In the genomic region with DNA sequence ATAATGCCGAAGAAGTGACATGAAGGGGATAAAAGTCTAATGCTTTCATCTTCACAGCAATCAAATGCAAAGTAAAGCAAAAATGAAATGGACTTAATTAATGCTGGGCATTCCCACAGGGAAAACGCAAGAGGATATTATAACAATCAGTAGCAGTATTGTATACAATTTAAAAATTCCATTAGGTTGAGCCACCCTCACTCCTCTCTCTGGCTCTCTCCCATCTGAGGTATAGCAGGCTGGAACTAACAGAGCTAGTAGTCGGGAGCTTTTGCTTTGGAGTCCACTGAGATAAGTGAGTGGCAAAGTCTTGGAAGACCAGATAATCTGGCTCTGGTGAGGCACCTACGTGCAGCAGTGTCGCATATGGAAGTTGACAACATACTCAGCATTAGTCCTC, we compare ENCODE assay signal across 18 cellular contexts.
"Had no signal": no experiment of that assay in that cellular context is flagged by ENCODE, and none has a peak within 500 bp of the region (broad histone marks: within the 10 kb centered on the region; RNA-seq: fewer than 3 reads in every experiment).

No MANE protein-coding gene starts in this region.

- H3K36me3 ChIP-seq: transverse colon had no signal

- H3K4me1 ChIP-seq: prostate gland, right atrium auricular region, suprapubic skin had no signal

- DNase-seq: activated CD4-positive, alpha-beta T cell treated with anti-CD3 and anti-CD28 coated beads for 1 hour; activated CD4-positive, alpha-beta T cell treated with anti-CD3 and anti-CD28 coated beads, Interleukin-2, amount 50 U/mL, for 4 hours; activated gamma-delta T cell; activated T-cell treated with anti-CD3 and anti-CD28 coated beads, Interleukin-2, amount 50 U/mL, for 72 hours; effector CD4-positive, alpha-beta T cell; midbrain; nephron progenitor cell; occipital lobe; stimulated activated CD4-positive, alpha-beta T cell treated with anti-CD3 and anti-CD28 coated beads, Interleukin-4, amount 100 ng/mL, for 1 hour; stimulated activated naive CD8-positive, alpha-beta T cell treated with anti-CD3 and anti-CD28 coated beads, Interleukin-15, amount 100 ng/mL, for 72 hours; T-helper 2 cell; transverse colon; WERI-Rb-1 had no signal

- H3K4me3 ChIP-seq: lung, prostate gland, right atrium auricular region, suprapubic skin, transverse colon had no signal

- H3K27me3 ChIP-seq: right atrium auricular region, suprapubic skin, transverse colon had no signal

- ATAC-seq: activated T-cell treated with anti-CD3 and anti-CD28 coated beads, Interleukin-2, amount 50 U/mL, for 72 hours; esophagus mucosa; stimulated activated naive CD8-positive, alpha-beta T cell treated with anti-CD3 and anti-CD28 coated beads, Interleukin-15, amount 100 ng/mL, for 72 hours had no signal

- H3K9me3 ChIP-seq: prostate gland, right atrium auricular region, suprapubic skin, transverse colon had no signal

- H3K27ac ChIP-seq: prostate gland, right atrium auricular region, suprapubic skin, transverse colon, WERI-Rb-1 had no signal
